Comparison of ENCODE assay signal across 10 cellular contexts in the genomic region with DNA sequence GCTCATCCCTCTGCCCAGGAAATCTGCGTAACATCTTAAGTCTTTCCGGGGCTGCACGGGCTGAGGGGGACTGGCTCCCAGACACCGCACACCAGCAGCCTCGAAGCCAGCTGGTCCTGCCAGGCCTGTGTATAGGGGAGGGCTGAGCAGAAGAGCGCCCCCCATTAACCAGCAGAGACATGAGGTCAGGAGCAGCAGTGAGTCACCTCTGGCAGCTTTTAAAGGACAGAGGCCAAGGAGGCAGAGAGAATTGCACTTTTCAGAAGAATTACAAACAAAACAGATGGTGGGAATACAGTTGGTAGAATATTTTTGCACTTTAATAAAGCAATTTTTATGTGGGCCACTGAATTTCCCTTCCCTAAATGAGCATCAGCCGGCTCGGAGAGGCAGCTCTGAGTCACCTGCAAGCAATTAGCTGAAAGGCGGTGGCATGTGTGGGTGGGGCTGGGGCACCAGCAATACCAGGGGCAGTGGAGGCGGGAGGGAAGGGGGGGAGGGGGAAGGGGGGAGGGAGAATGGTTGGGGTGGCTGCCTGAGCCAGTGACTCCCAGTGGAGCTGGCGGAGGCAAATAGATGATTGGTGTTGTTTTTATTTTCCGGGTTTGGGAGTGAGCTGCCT. TPM values are rescaled to one million over a fixed set of nuclear protein-coding genes. Genes with fewer than 3 reads are reported as not detected.
A peak's percentile ranks its signal among the peaks of the same experiment; 100 is the strongest.
DNase-seq lines count a peak whose midpoint lies in the region; ATAC-seq, FAIRE-seq and TF ChIP-seq lines count a peak whose summit lies in the region.
"Had no signal": no experiment of that assay in that cellular context is flagged by ENCODE, and none has a peak within 500 bp of the region (broad histone marks: within the 10 kb centered on the region; RNA-seq: fewer than 3 reads in every experiment).

No MANE protein-coding gene starts in this region.

- no peak overlapping the region for H3K27ac ChIP-seq in right lobe of liver
- H3K27ac ChIP-seq: parathyroid adenoma had no signal

- intact Hi-C loops in right lobe of liver (cut with DNase I), result no loop called here

- H3K27me3 ChIP-seq in bronchial epithelial cell (ENCODE audit: control insufficient read depth, insufficient read depth, low read length) (no peaks in the 10 kb centered on the region), right lobe of liver (no peaks in the 10 kb centered on the region)

- 44% methylated on average over 6 of the region's 12 CpGs for WGBS in right lobe of liver (ENCODE audit: insufficient coverage, low coverage, low lambda C conversion rate, missing lambda C conversion rate)

- H3K9me3 ChIP-seq in right lobe of liver, result no peaks in the 10 kb centered on the region

- TF ChIP-seq CTCF in bronchial epithelial cell (IDR thresholded peaks at IDR 0.05; ENCODE audit: insufficient read depth, low read length, severe bottlenecking), result no peak
- TF ChIP-seq CTCF in right lobe of liver (IDR thresholded peaks at IDR 0.05), result no peak

- peak; percentile 89 for DNase-seq in H4 (ENCODE audit: low spot score)
- DNase-seq in NCI-H2107 (lab: John Stamatoyannopoulos, UW), result peak; percentile 53
- peak; percentile 79 for DNase-seq in bronchial epithelial cell (ENCODE audit: low read depth)
- DNase-seq in putamen (ENCODE audit: low spot score), result peak; percentile 34
- no peak for DNase-seq in right lobe of liver
- DNase-seq in cortex of kidney (lab: John Stamatoyannopoulos, UW), result no peak
- DNase-seq: activated gamma-delta T cell treated with Interleukin-2 at 50 U/mL for 16 hours had no signal

- no peak for TF ChIP-seq POLR2A in right lobe of liver (IDR thresholded peaks at IDR 0.05)

- no peak for ATAC-seq in right lobe of liver
- ATAC-seq in HG02840 (IDR thresholded peaks at IDR 0.05; ENCODE audit: low FRiP score, unreplicated experiment), result no peak
- ATAC-seq in GM21423 (IDR thresholded peaks at IDR 0.05; ENCODE audit: unreplicated experiment), result no peak

- no peaks in the 10 kb centered on the region for H3K4me1 ChIP-seq in right lobe of liver
- H3K4me1 ChIP-seq: parathyroid adenoma had no signal

- no peaks in the 10 kb centered on the region for H3K36me3 ChIP-seq in bronchial epithelial cell (ENCODE audit: control insufficient read depth, insufficient read depth, low read length)
- no peaks in the 10 kb centered on the region for H3K36me3 ChIP-seq in right lobe of liver

- no peak for FAIRE-seq in bronchial epithelial cell (lab: Jason Lieb, UNC)

- H3K4me3 ChIP-seq in bronchial epithelial cell (ENCODE audit: low read depth, low read length) (no peak overlapping the region), right lobe of liver (no peak overlapping the region)

RNA-seq across cellular contexts. Expression of a gene that starts 39.1 kb away (rescaled TPM):
- total RNA-seq in H4 (2014; rRNA removed; shearing (Covaris generic)), result 0.04 and 0.08 TPM in 2 replicates
- under 0.01 and 0.26 TPM in 2 replicates for total RNA-seq in bronchial epithelial cell
- under 1 TPM; 0.06 to 0.28 (median 0.14) TPM for total RNA-seq in right lobe of liver

Comparison
In these comparisons a context has a peak if more than half of its experiments do, and no peak if none do; other contexts are left out.
1. DNase-seq: peak in H4 (single experiment), NCI-H2107 (single experiment), bronchial epithelial cell (single experiment) and putamen (single experiment); none in right lobe of liver (0 of 3) and cortex of kidney (single experiment).